Comparison of ENCODE assay signal across 7 cellular contexts in genomic region chr9:129567842-129568559, GRCh38. TPM values are rescaled to one million over a fixed set of nuclear protein-coding genes. Genes with fewer than 3 reads are reported as not detected.
A peak's percentile ranks its signal among the peaks of the same experiment; 100 is the strongest.
DNase-seq lines count a peak whose midpoint lies in the region; ATAC-seq, FAIRE-seq and TF ChIP-seq lines count a peak whose summit lies in the region.

No MANE protein-coding gene starts in this region.

- H2BK15ac ChIP-seq in H1 (ENCODE audit: low read length) = peak overlapping the region; percentile 61; the same call in 1 of the 2 replicates

- H4K20me1 ChIP-seq in H1 (replicated peaks in 1 of 2; ENCODE audit: control insufficient read depth in 1 of 2, insufficient read depth in 2 of 2, low read length in 2 of 2) = no peaks in the 10 kb centered on the region

- H4K5ac ChIP-seq in H1 (ENCODE audit: insufficient read length, low read depth, low read length) = peak overlapping the region; percentile 34

- peak overlapping the region; percentile 60 for H3K18ac ChIP-seq in H1 (ENCODE audit: extremely low read depth, low read length)

- H3K4me1 ChIP-seq in H1 (replicated peaks in 1 of 4; ENCODE audit: control insufficient read depth in 3 of 4, insufficient read depth in 4 of 4, low read length in 3 of 4) = peaks cover 7 to 28% (median 17%) of the 10 kb centered on the region in 4 experiments

- H4K8ac ChIP-seq in H1 (ENCODE audit: extremely low read depth, insufficient read depth, low read length) = no peak overlapping the region; the same call in 1 of the 2 replicates

- no peak for TF ChIP-seq CTCF in H1 (IDR thresholded peaks at IDR 0.05; ENCODE audit: control extremely low read depth in 1 of 3, insufficient read depth in 1 of 3, low read depth in 1 of 3, low read length in 3 of 3)

- H3K36me3 ChIP-seq in H1 (ENCODE audit: control insufficient read depth in 2 of 4, insufficient read depth in 4 of 4, low read length in 3 of 4) = no peaks in the 10 kb centered on the region

- peak overlapping the region; percentile 27; the same call in 1 of the 2 replicates for H2BK12ac ChIP-seq in H1 (ENCODE audit: low read depth, low read length)

- peaks cover 0 to 3% of the 10 kb centered on the region in 2 experiments; a peak in 1 of 4 replicates for H3K9me3 ChIP-seq in H1 (ENCODE audit: insufficient read depth in 2 of 2, low read depth in 1 of 2, low read length in 1 of 2)

- POLR2A ChIA-PET in H1 (lab: Charles Lee; ENCODE audit: partially characterized antibody) = interaction anchor here (0.5 to 2.0 kb wide), 7 partner anchors 11 to 403 kb away, joined by 3 to 8 read pairs (median 3); no protein-coding TSS in a partner anchor

- H2BK5ac ChIP-seq in H1 (ENCODE audit: low read depth, low read length) = peak overlapping the region; percentile 63; the same call in 1 of the 2 replicates

- no peak overlapping the region for H2BK120ac ChIP-seq in H1 (replicated peaks; ENCODE audit: low read depth, low read length)

- no peaks in the 10 kb centered on the region for H3K79me2 ChIP-seq in H1 (ENCODE audit: control insufficient read depth in 1 of 2, insufficient read depth in 2 of 2, low read length in 2 of 2)

- 8% methylated on average over 22 of the region's 27 CpGs; no CpG with 5 or more reads in 1 of the 2 experiments for WGBS in H1 (ENCODE audit: extremely low coverage in 1 of 2, insufficient coverage in 1 of 2, insufficient read length in 1 of 2, insufficient replicate concordance in 2 of 2, low coverage in 1 of 2, low lambda C conversion rate in 2 of 2, missing lambda C conversion rate in 1 of 2), 2 experiments

- TF ChIP-seq EP300 in H1 (IDR thresholded peaks at IDR 0.05; ENCODE audit: borderline replicate concordance in 1 of 2, low read depth in 2 of 2, low read length in 2 of 2) = no peak

- H2AK5ac ChIP-seq in H1 (ENCODE audit: low read depth, low read length) = no peak overlapping the region

- H3K14ac ChIP-seq in H1 (ENCODE audit: insufficient read length) = no peak overlapping the region

- no peak for TF ChIP-seq POLR2A in GM12891 (IDR thresholded peaks at IDR 0.05; ENCODE audit: low read depth, low read length)
- TF ChIP-seq POLR2A in H1 (IDR thresholded peaks at IDR 0.05; ENCODE audit: control extremely low read depth in 1 of 2, low read depth in 2 of 2, low read length in 2 of 2) = no peak

- H3K27ac ChIP-seq in H1 (ENCODE audit: low read depth, low read length) = no peak overlapping the region

- no peak overlapping the region for H3K4ac ChIP-seq in H1 (replicated peaks; ENCODE audit: insufficient read length, low read depth, low read length)

- no peak for DNase-seq in GM12891 (ENCODE audit: insufficient read length, low spot score)
- DNase-seq in RKO (ENCODE audit: low spot score) = peak; percentile 81
- peak in 1 of 2 experiments; percentile 67 for DNase-seq in H1 (ENCODE audit: low read depth in 1 of 2, low spot score in 2 of 2)
- DNase-seq in mucosa of gallbladder (ENCODE audit: low spot score) = peak; percentile 69
- DNase-seq in GOT3 (lab: John Stamatoyannopoulos, UW) = no peak

- peak overlapping the region; percentile 29 to 63 (median 52) for H3K4me3 ChIP-seq in H1 (ENCODE audit: extremely low read depth in 1 of 4, insufficient read depth in 2 of 4, low read depth in 3 of 4, low read length in 4 of 4)

- peaks cover 12% of the 10 kb centered on the region for H3K23me2 ChIP-seq in H1 (ENCODE audit: low read depth, low read length)

- no peak overlapping the region for H3K23ac ChIP-seq in H1 (ENCODE audit: insufficient read length)

- H2AFZ ChIP-seq in H1 (ENCODE audit: low read length) = no peak overlapping the region

- CTCF ChIA-PET in H1 (lab: Charles Lee; ENCODE audit: partially characterized antibody) = interaction anchor here (0.7 to 7.2 kb wide), 7 partner anchors 9 to 215 kb away, joined by 3 to 37 read pairs (median 3); no protein-coding TSS in a partner anchor

- TF ChIP-seq RAD21 in H1 (IDR thresholded peaks at IDR 0.05 in 1 of 2, conservative IDR thresholded peaks at IDR 0.05 in 1 of 2; ENCODE audit: low read depth in 2 of 2, low read length in 2 of 2) = peak in 1 of 2 experiments; percentile 1; a peak in 1 of 4 replicates

- H4K91ac ChIP-seq in H1 (replicated peaks; ENCODE audit: insufficient read length, low read length) = no peak overlapping the region

- no peaks in the 10 kb centered on the region for H3K79me1 ChIP-seq in H1 (ENCODE audit: low read depth, low read length)

- ATAC-seq in GM21447 (IDR thresholded peaks at IDR 0.05; ENCODE audit: unreplicated experiment) = no peak
- no peak for ATAC-seq in GM21515 (IDR thresholded peaks at IDR 0.05; ENCODE audit: unreplicated experiment)

- H3K56ac ChIP-seq in H1 (replicated peaks; ENCODE audit: insufficient read length, low read depth, low read length) = no peak overlapping the region

- H3K4me2 ChIP-seq in H1 (ENCODE audit: insufficient read depth in 1 of 2, low read depth in 2 of 2, low read length in 2 of 2) = peak overlapping the region; percentile 83 to 86

- peak overlapping the region; percentile 61; the same call in 1 of the 2 replicates for H2BK20ac ChIP-seq in H1 (ENCODE audit: low read length)

- peaks cover 0 to 5% (median 1%) of the 10 kb centered on the region in 4 experiments; a peak in 2 of 7 replicates for H3K27me3 ChIP-seq in H1 (replicated peaks in 1 of 4; ENCODE audit: control insufficient read depth in 3 of 4, extremely low read depth in 1 of 4, insufficient read depth in 3 of 4, low read length in 3 of 4)

- peak overlapping the region in 1 of 4 experiments; percentile 5; a peak in 2 of 7 replicates for H3K9ac ChIP-seq in H1 (replicated peaks in 1 of 4; ENCODE audit: extremely low read depth in 1 of 4, low read depth in 3 of 4, low read length in 3 of 4)

- FAIRE-seq in GM12891 (lab: Jason Lieb, UNC) (peak; percentile 35), H1 (lab: Jason Lieb, UNC) (no peak)

TF ChIP-seq in GM12891, 5 proteins besides CTCF, POLR2A, EP300 and RAD21:
- TF ChIP-seq POLR2AphosphoS5 (IDR thresholded peaks at IDR 0.05; ENCODE audit: low read depth, low read length) (no peak), SPI1 (IDR thresholded peaks at IDR 0.05; ENCODE audit: low read depth, low read length) (no peak), POU2F2 (IDR thresholded peaks at IDR 0.05; ENCODE audit: low read depth, low read length) (no peak), PAX5 (IDR thresholded peaks at IDR 0.05; ENCODE audit: insufficient read depth, low read length, severe bottlenecking) (no peak), TAF1 (IDR thresholded peaks at IDR 0.05; ENCODE audit: low read depth, low read length) (no peak)

TF ChIP-seq in H1, 55 proteins besides CTCF, POLR2A, EP300 and RAD21:
- peak in 1 of 2 experiments; percentile 9; a peak in 1 of 4 replicates for TF ChIP-seq SIN3A (conservative IDR thresholded peaks at IDR 0.05 in 1 of 2, IDR thresholded peaks at IDR 0.05 in 1 of 2; ENCODE audit: low read depth in 1 of 2, low read length in 2 of 2)
- no peak for TF ChIP-seq GTF2F1 (IDR thresholded peaks at IDR 0.05; ENCODE audit: borderline replicate concordance, low read depth, low read length)
- TF ChIP-seq EZH2 (IDR thresholded peaks at IDR 0.05; ENCODE audit: low read depth, low read length, severe bottlenecking) = no peak
- no peak for TF ChIP-seq SRF (IDR thresholded peaks at IDR 0.05; ENCODE audit: low read depth, low read length)
- no peak for TF ChIP-seq KDM5A (IDR thresholded peaks at IDR 0.05; ENCODE audit: low read length)
- TF ChIP-seq SP2 (IDR thresholded peaks at IDR 0.05; ENCODE audit: low read length) = no peak
- TF ChIP-seq JUN (IDR thresholded peaks at IDR 0.05; ENCODE audit: low read depth, low read length) = no peak
- TF ChIP-seq ATF3 (IDR thresholded peaks at IDR 0.05; ENCODE audit: insufficient read depth, low read depth, low read length) = no peak
- peak; percentile 75 for TF ChIP-seq CTBP2 (IDR thresholded peaks at IDR 0.05; ENCODE audit: borderline replicate concordance, insufficient read depth, insufficient read length, low read length)
- TF ChIP-seq RBBP5 (IDR thresholded peaks at IDR 0.05; ENCODE audit: borderline replicate concordance, low read depth, low read length) = no peak; the same call in 1 of the 2 replicates
- no peak for TF ChIP-seq RFX5 (IDR thresholded peaks at IDR 0.05; ENCODE audit: borderline replicate concordance, low read depth, low read length)
- TF ChIP-seq TBP (IDR thresholded peaks at IDR 0.05; ENCODE audit: low read depth, low read length) = peak; percentile 11; the same call in 1 of the 2 replicates
- peak; percentile 85 for TF ChIP-seq EGR1 (IDR thresholded peaks at IDR 0.05; ENCODE audit: borderline replicate concordance, low read depth, low read length)
- no peak for TF ChIP-seq TAF1 (IDR thresholded peaks at IDR 0.05; ENCODE audit: low read depth, low read length)
- no peak for TF ChIP-seq TCF12 (IDR thresholded peaks at IDR 0.05; ENCODE audit: low read depth, low read length)
TF ChIP-seq in H1: peak in this region for 4.

RNA-seq across cellular contexts. Expression of gene C9orf50, which starts 52.9 kb away (rescaled TPM):
- not detected for polyA plus RNA-seq in GM12891 (2012; ENCODE audit: low read depth, missing spikeins)
- not detected in 2 replicates for total RNA-seq in H1 (2021; fragmentation: NEBNext Ultra II Directional; extraction: Animal tissue kit (Norgen Biotek cat#: 25700))
- not detected in 2 replicates for polyA plus RNA-seq in H1 (2011; rRNA removed)
- polyA plus RNA-seq in H1 (2011; cell fraction: cytosol; rRNA removed) = not detected
- polyA plus RNA-seq in H1 (2011; cell fraction: nucleus; rRNA removed) = 0.17 TPM
- not detected in 4 replicates for polyA plus RNA-seq in H1 (2012, experiment 1 of 2)
- polyA plus RNA-seq in H1 (2012, experiment 2 of 2) = not detected
- polyA plus RNA-seq in H1 (2013, experiment 1 of 2) = not detected
- not detected for polyA plus RNA-seq in H1 (2013, experiment 2 of 2)
- not detected in 2 replicates for polyA minus RNA-seq in H1 (2011; rRNA and poly(A)+ RNA removed)
- not detected for polyA minus RNA-seq in H1 (2011; cell fraction: cytosol; rRNA and poly(A)+ RNA removed)
- polyA minus RNA-seq in H1 (2011; cell fraction: nucleus; rRNA and poly(A)+ RNA removed) = 0.40 TPM
- total RNA-seq in mucosa of gallbladder = 1.0 TPM

RNA-seq across cellular contexts. Expression of gene NTMT1, which starts 58.0 kb away (rescaled TPM):
- 23.6 TPM for polyA plus RNA-seq in GM12891 (2012; ENCODE audit: low read depth, missing spikeins)
- 66.1 and 70.2 TPM in 2 replicates for total RNA-seq in H1 (2021; fragmentation: NEBNext Ultra II Directional; extraction: Animal tissue kit (Norgen Biotek cat#: 25700))
- 66.8 and 72.0 TPM in 2 replicates for polyA plus RNA-seq in H1 (2011; rRNA removed)
- polyA plus RNA-seq in H1 (2011; cell fraction: cytosol; rRNA removed) = 74.2 TPM
- 49.9 TPM for polyA plus RNA-seq in H1 (2011; cell fraction: nucleus; rRNA removed)
- 50.4 to 65.9 TPM (median 63.1 TPM) in 4 replicates for polyA plus RNA-seq in H1 (2012, experiment 1 of 2)
- polyA plus RNA-seq in H1 (2012, experiment 2 of 2) = 54.6 TPM
- polyA plus RNA-seq in H1 (2013, experiment 1 of 2) = 37.6 TPM
- polyA plus RNA-seq in H1 (2013, experiment 2 of 2) = 37.1 TPM
- polyA minus RNA-seq in H1 (2011; rRNA and poly(A)+ RNA removed) = 27.6 and 39.4 TPM in 2 replicates
- 13.7 TPM for polyA minus RNA-seq in H1 (2011; cell fraction: cytosol; rRNA and poly(A)+ RNA removed)
- polyA minus RNA-seq in H1 (2011; cell fraction: nucleus; rRNA and poly(A)+ RNA removed) = 22.0 TPM
- total RNA-seq in mucosa of gallbladder = 45.1 TPM

Comparison
In these comparisons a context has a peak if more than half of its experiments do, and no peak if none do; other contexts are left out.
1. DNase-seq: peak in RKO (single experiment) and mucosa of gallbladder (single experiment); none in GM12891 (single experiment) and GOT3 (single experiment).